29 cellular contexts compared by ENCODE assay signal in genomic region chr9:88804289-88804596, GRCh38.
DNase-seq lines count a peak whose midpoint lies in the region; ATAC-seq, FAIRE-seq and TF ChIP-seq lines count a peak whose summit lies in the region.
"Had no signal": no experiment of that assay in that cellular context is flagged by ENCODE, and none has a peak within 500 bp of the region (broad histone marks: within the 10 kb centered on the region; RNA-seq: fewer than 3 reads in every experiment).

No MANE protein-coding gene starts in this region.

- peak overlapping the region; percentile 73 for H2AFZ ChIP-seq in endothelial cell of umbilical vein (ENCODE audit: low read depth, low read length)

- no peaks in the 10 kb centered on the region for H3K79me2 ChIP-seq in endothelial cell of umbilical vein (ENCODE audit: control insufficient read depth, insufficient read depth, low read length)

- intact Hi-C loops in activated CD4-positive, alpha-beta T cell treated with anti-CD3 and anti-CD28 coated beads for 36 hours (cut with DNase I, micrococcal nuclease), result no loop called here
- intact Hi-C loops in endothelial cell of umbilical vein (cut with micrococcal nuclease), result no loop called here
- intact Hi-C loops in left lung (cut with DNase I), result no loop called here

- H3K9me1 ChIP-seq in endothelial cell of umbilical vein (replicated peaks; ENCODE audit: control insufficient read depth, extremely low read depth, insufficient read depth, low read length), result no peaks in the 10 kb centered on the region

- no peaks in the 10 kb centered on the region for H3K27me3 ChIP-seq in endothelial cell of umbilical vein (ENCODE audit: control insufficient read depth in 2 of 2, insufficient read depth in 2 of 2, low read length in 2 of 2)
- no peaks in the 10 kb centered on the region for H3K27me3 ChIP-seq in skeletal muscle satellite cell (ENCODE audit: control insufficient read depth, insufficient read depth, low read length)
- H3K27me3 ChIP-seq in left lung, result peaks cover 0 to 14% of the 10 kb centered on the region in 2 donors
- H3K27me3 ChIP-seq: colonic mucosa, transverse colon had no signal

- dilution Hi-C loops in endothelial cell of umbilical vein (cut with MboI; ENCODE audit: extremely low pct_ligation_motif_present, low sequenced_read_pairs), result no loop called here

- no peak for FAIRE-seq in endothelial cell of umbilical vein (lab: Jason Lieb, UNC)

- no TSS peak for BruUV-seq in endothelial cell of umbilical vein (replicated peaks; lab: Mats Ljungman, UMichigan)

- H3K4me2 ChIP-seq in endothelial cell of umbilical vein (ENCODE audit: insufficient read depth, low read length) (peak overlapping the region; percentile 42), skeletal muscle satellite cell (ENCODE audit: low read length) (peak overlapping the region; percentile 10)

- no peak overlapping the region for H3K27ac ChIP-seq in endothelial cell of umbilical vein (ENCODE audit: insufficient read depth, low read depth, low read length)
- no peak overlapping the region for H3K27ac ChIP-seq in left lung
- H3K27ac ChIP-seq: colonic mucosa, esophagus squamous epithelium, transverse colon had no signal

- H3K9ac ChIP-seq in endothelial cell of umbilical vein (replicated peaks; ENCODE audit: extremely low read depth, insufficient read depth, low read length) (no peak overlapping the region), skeletal muscle satellite cell (ENCODE audit: low read depth, low read length) (no peak overlapping the region)

- POLR2A ChIA-PET in activated CD4-positive, alpha-beta T cell treated with anti-CD3 and anti-CD28 coated beads for 36 hours (lab: Charles Lee), result no interaction called here
- POLR2A ChIA-PET in endothelial cell of umbilical vein (lab: Charles Lee), result no interaction called here

- CTCF ChIA-PET in activated CD4-positive, alpha-beta T cell treated with anti-CD3 and anti-CD28 coated beads for 36 hours (lab: Charles Lee), result no interaction called here
- CTCF ChIA-PET in endothelial cell of umbilical vein (lab: Charles Lee), result interaction anchor here (1.0 to 1.5 kb wide), 2 partner anchors 10 to 25 kb away, joined by 3 read pairs; no protein-coding TSS in a partner anchor

- no peak for TF ChIP-seq POLR2A in endothelial cell of umbilical vein (IDR thresholded peaks at IDR 0.05; ENCODE audit: low read depth, low read length)

- no peak overlapping the region for H3K4me3 ChIP-seq in endothelial cell of umbilical vein (replicated peaks in 1 of 3; ENCODE audit: insufficient read depth in 1 of 3, low read depth in 1 of 3, low read length in 3 of 3)
- H3K4me3 ChIP-seq in skeletal muscle satellite cell (ENCODE audit: low read length), result no peak overlapping the region
- no peak overlapping the region for H3K4me3 ChIP-seq in left lung
- H3K4me3 ChIP-seq: colonic mucosa, esophagus squamous epithelium, lung, transverse colon had no signal

- peak; percentile 14 for DNase-seq in activated CD4-positive, alpha-beta T cell treated with anti-CD3 and anti-CD28 coated beads for 36 hours
- no peak for DNase-seq in activated CD4-positive, alpha-beta T cell treated with anti-CD3 and anti-CD28 coated beads, Interleukin-2, amount 50 U/mL, for 1 hour
- DNase-seq in RPMI7951 (ENCODE audit: low read depth) (peak; percentile 39), endothelial cell of umbilical vein (ENCODE audit: low read depth, low spot score) (no peak), foreskin melanocyte (no peak), left lung (no peak), SIG-M5 treated with dmso at 0.1 percent for 504 hours (lab: John Stamatoyannopoulos, UW; ENCODE audit: unreplicated experiment) (no peak)
- DNase-seq: 8988T; activated CD4-positive, alpha-beta memory T cell treated with anti-CD3 and anti-CD28 coated beads for 36 hours; activated CD4-positive, CD25-positive, alpha-beta regulatory T cell; activated CD8-positive, alpha-beta memory T cell treated with anti-CD3 and anti-CD28 coated beads, Interleukin-2, amount 50 U/mL, for 48 hours; activated effector memory CD4-positive, alpha-beta T cell treated with Interleukin-2 at 50 U/mL for 16 hours; AML-193; CD8-positive, alpha-beta T cell; colonic mucosa; DMS53; effector memory CD4-positive, alpha-beta T cell; esophagus squamous epithelium; GOT3; NCI-H1694 treated with DMSO at 0.1 percent for 48 hours; NCI-H526 treated with DMSO at 0.1 percent for 48 hours; posterior cingulate gyrus; T1000; transverse colon had no signal

- H3K36me3 ChIP-seq in endothelial cell of umbilical vein (ENCODE audit: control insufficient read depth in 2 of 2, extremely low read depth in 1 of 2, insufficient read depth in 2 of 2, low read length in 2 of 2), result no peaks in the 10 kb centered on the region
- no peaks in the 10 kb centered on the region for H3K36me3 ChIP-seq in skeletal muscle satellite cell (ENCODE audit: insufficient read depth, low read length)
- no peaks in the 10 kb centered on the region for H3K36me3 ChIP-seq in left lung
- H3K36me3 ChIP-seq: colonic mucosa, esophagus squamous epithelium, transverse colon had no signal

- no peaks in the 10 kb centered on the region for H4K20me1 ChIP-seq in endothelial cell of umbilical vein (replicated peaks; ENCODE audit: control insufficient read depth, extremely low read depth, insufficient read depth, low read length)

- TF ChIP-seq CTCF in endothelial cell of umbilical vein (IDR thresholded peaks at IDR 0.05; ENCODE audit: extremely low read depth in 1 of 2, insufficient read depth in 1 of 2, low read depth in 1 of 2, low read length in 2 of 2) (no peak), left lung (IDR thresholded peaks at IDR 0.05) (no peak)

- no peak overlapping the region for H3K27ac Mint-ChIP-seq in activated CD4-positive, alpha-beta T cell treated with anti-CD3 and anti-CD28 coated beads for 36 hours
- H3K27ac Mint-ChIP-seq: activated CD4-positive, alpha-beta memory T cell treated with anti-CD3 and anti-CD28 coated beads for 36 hours; CD8-positive, alpha-beta T cell had no signal

- peak; percentile 76 for ATAC-seq in activated CD4-positive, alpha-beta T cell treated with anti-CD3 and anti-CD28 coated beads for 36 hours
- no peak for ATAC-seq in left lung
- ATAC-seq: CD8-positive, alpha-beta T cell; Right ventricle myocardium inferior; sciatic nerve had no signal

- no peaks in the 10 kb centered on the region for H3K9me3 ChIP-seq in endothelial cell of umbilical vein (replicated peaks; ENCODE audit: control insufficient read depth, insufficient read depth, low read length)
- H3K9me3 ChIP-seq in skeletal muscle satellite cell (replicated peaks; ENCODE audit: low read length), result no peaks in the 10 kb centered on the region
- H3K9me3 ChIP-seq in left lung, result no peaks in the 10 kb centered on the region
- H3K9me3 ChIP-seq: colonic mucosa, esophagus squamous epithelium, transverse colon had no signal

- peaks cover 6% of the 10 kb centered on the region for H3K4me1 Mint-ChIP-seq in activated CD4-positive, alpha-beta T cell treated with anti-CD3 and anti-CD28 coated beads for 36 hours

- H3K27me3 Mint-ChIP-seq in activated CD4-positive, alpha-beta T cell treated with anti-CD3 and anti-CD28 coated beads for 36 hours, result peaks cover 46% of the 10 kb centered on the region

- no peak overlapping the region for H3K4me3 Mint-ChIP-seq in activated CD4-positive, alpha-beta T cell treated with anti-CD3 and anti-CD28 coated beads for 36 hours
- H3K4me3 Mint-ChIP-seq: activated CD4-positive, alpha-beta memory T cell treated with anti-CD3 and anti-CD28 coated beads for 36 hours; CD8-positive, alpha-beta T cell; neural crest cell had no signal

- H3K4me1 ChIP-seq in endothelial cell of umbilical vein (ENCODE audit: control insufficient read depth, extremely low read depth, insufficient read depth, low read length) (peaks cover 30% of the 10 kb centered on the region), skeletal muscle satellite cell (ENCODE audit: control insufficient read depth, insufficient read depth, low read length) (peaks cover 19% of the 10 kb centered on the region), left lung (no peaks in the 10 kb centered on the region)
- H3K4me1 ChIP-seq: colonic mucosa, esophagus squamous epithelium, transverse colon had no signal

- no peaks in the 10 kb centered on the region for H3K9me3 Mint-ChIP-seq in activated CD4-positive, alpha-beta T cell treated with anti-CD3 and anti-CD28 coated beads for 36 hours (ENCODE audit: low read depth)
- H3K9me3 Mint-ChIP-seq: activated CD4-positive, alpha-beta memory T cell treated with anti-CD3 and anti-CD28 coated beads for 36 hours; CD8-positive, alpha-beta T cell had no signal

- H3K36me3 Mint-ChIP-seq in activated CD4-positive, alpha-beta T cell treated with anti-CD3 and anti-CD28 coated beads for 36 hours (ENCODE audit: low read depth), result no peaks in the 10 kb centered on the region
- H3K36me3 Mint-ChIP-seq: activated CD4-positive, alpha-beta memory T cell treated with anti-CD3 and anti-CD28 coated beads for 36 hours; CD8-positive, alpha-beta T cell had no signal

TF ChIP-seq in endothelial cell of umbilical vein, 7 proteins besides CTCF, POLR2A, EP300 and RAD21:
- TF ChIP-seq MAX (IDR thresholded peaks at IDR 0.05; ENCODE audit: insufficient read depth, insufficient read length), result no peak
- no peak for TF ChIP-seq JUN (IDR thresholded peaks at IDR 0.05; ENCODE audit: borderline replicate concordance, insufficient read depth, insufficient read length, low read depth)
- TF ChIP-seq FOS (IDR thresholded peaks at IDR 0.05; ENCODE audit: borderline replicate concordance, insufficient read depth, low read length), result peak; percentile 54
- TF ChIP-seq MYC (IDR thresholded peaks at IDR 0.05; ENCODE audit: low read depth, low read length), result no peak
- no peak for TF ChIP-seq EZH2 (IDR thresholded peaks at IDR 0.05; ENCODE audit: borderline replicate concordance, low read depth, low read length, severe bottlenecking)
TF ChIP-seq in endothelial cell of umbilical vein: peak in this region for 1.

Comparison
In these comparisons a context has a peak if more than half of its experiments do, and no peak if none do; other contexts are left out.
1. DNase-seq: peak in activated CD4-positive, alpha-beta T cell treated with anti-CD3 and anti-CD28 coated beads for 36 hours (single experiment) and RPMI7951 (single experiment); none in activated CD4-positive, alpha-beta T cell treated with anti-CD3 and anti-CD28 coated beads, Interleukin-2, amount 50 U/mL, for 1 hour (single experiment), endothelial cell of umbilical vein (single experiment), foreskin melanocyte (single experiment), left lung (0 of 2) and SIG-M5 treated with dmso at 0.1 percent for 504 hours (single experiment).